In the genomic region with DNA sequence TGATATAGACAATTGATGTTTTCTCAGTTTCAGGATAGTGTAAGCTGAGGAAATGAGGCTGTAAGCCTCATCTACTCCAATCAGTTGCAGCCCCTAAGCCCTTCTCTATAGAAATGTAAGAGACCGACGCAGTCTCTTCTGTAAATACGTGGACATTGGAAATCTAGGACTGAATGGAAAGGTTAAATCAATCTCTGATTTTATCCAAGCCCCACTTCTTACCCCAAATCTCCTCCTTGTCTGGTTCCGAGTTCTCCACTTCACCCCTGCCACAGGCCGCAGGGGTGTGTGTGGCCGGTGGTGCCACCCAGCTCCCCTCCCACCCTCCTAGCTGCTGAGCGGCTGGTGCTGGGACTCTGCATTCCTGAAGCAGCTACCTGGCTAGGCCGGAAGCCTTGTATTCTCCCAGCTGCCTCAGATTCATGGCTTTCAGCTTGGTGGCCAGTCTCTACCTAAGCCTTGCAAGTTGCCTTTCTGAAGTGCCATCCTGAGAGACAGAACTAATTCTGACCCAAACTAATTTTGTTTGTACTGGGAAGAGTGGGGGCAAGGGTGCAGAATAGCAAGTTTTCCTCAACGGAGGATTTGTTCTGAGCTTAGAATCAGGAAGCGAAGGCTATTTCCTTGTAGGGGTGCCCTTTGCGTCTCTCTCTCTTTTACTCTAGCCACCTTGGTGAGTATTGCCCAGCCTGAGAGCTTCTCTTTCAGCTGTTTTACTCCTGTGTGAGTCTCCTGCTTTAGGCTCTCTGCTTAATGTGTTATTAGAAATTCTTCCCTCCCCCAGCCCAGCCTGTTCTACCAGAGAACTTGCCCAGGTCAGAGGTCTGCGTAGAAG, we compare ENCODE assay signal across 8 cellular contexts. TPM values are rescaled to one million over a fixed set of nuclear protein-coding genes. Genes with fewer than 3 reads are reported as not detected.
DNase-seq lines count a peak whose midpoint lies in the region; ATAC-seq and TF ChIP-seq lines count a peak whose summit lies in the region.

No MANE protein-coding gene starts in this region.

- peak overlapping the region; percentile 93 for H3K4me3 ChIP-seq in CD4-positive, CD25-positive, alpha-beta regulatory T cell (ENCODE audit: low read depth, low read length)
- H3K4me3 ChIP-seq in parathyroid adenoma (ENCODE audit: low read depth, low read length) = peak overlapping the region; percentile 66

- peaks cover 18% of the 10 kb centered on the region for H3K27me3 Mint-ChIP-seq in CD4-positive, CD25-positive, alpha-beta regulatory T cell
- no peaks in the 10 kb centered on the region for H3K27me3 Mint-ChIP-seq in H9 (ENCODE audit: low read depth)
- H3K27me3 Mint-ChIP-seq in activated B cell treated with CpG ODN at 0.5 μM for 24 hours = no peaks in the 10 kb centered on the region

- H3K27ac Mint-ChIP-seq in CD4-positive, CD25-positive, alpha-beta regulatory T cell = peak overlapping the region; percentile 85 to 97 (median 87)
- peak overlapping the region in 2 of 3 experiments; percentile 54; a peak in 3 of 7 replicates for H3K27ac Mint-ChIP-seq in H9
- H3K27ac Mint-ChIP-seq in activated B cell treated with CpG ODN at 0.5 μM for 24 hours = no peak overlapping the region

- no peak overlapping the region for H3K14ac ChIP-seq in H9 (ENCODE audit: insufficient read depth, low read length)

- H2AK5ac ChIP-seq in H9 (ENCODE audit: insufficient read length, low read length) = no peak overlapping the region

- H3K23me2 ChIP-seq in H9 (ENCODE audit: insufficient read length, low read depth, low read length, poor library complexity, severe bottlenecking) = peaks cover 3% of the 10 kb centered on the region

- no peak overlapping the region for H2BK15ac ChIP-seq in H9 (ENCODE audit: low read depth, low read length)

- H3K27me3 ChIP-seq in CD4-positive, CD25-positive, alpha-beta regulatory T cell (ENCODE audit: control insufficient read depth, insufficient read depth, low read length) = peaks cover 3% of the 10 kb centered on the region
- H3K27me3 ChIP-seq in H9 (ENCODE audit: insufficient read depth, low read length) = no peaks in the 10 kb centered on the region
- H3K27me3 ChIP-seq in parathyroid adenoma (ENCODE audit: control insufficient read depth, insufficient read depth, low read length) = no peaks in the 10 kb centered on the region

- H3K4me1 Mint-ChIP-seq in CD4-positive, CD25-positive, alpha-beta regulatory T cell = peaks cover 0 to 37% (median 28%) of the 10 kb centered on the region in 4 donors
- H3K4me1 Mint-ChIP-seq in H9 = peaks cover 13 to 18% of the 10 kb centered on the region in 2 experiments
- H3K4me1 Mint-ChIP-seq in activated B cell treated with CpG ODN at 0.5 μM for 24 hours = peaks cover 15% of the 10 kb centered on the region

- no peak overlapping the region for H3T11ph ChIP-seq in H9 (ENCODE audit: low read length)

- intact Hi-C loops in activated B cell treated with CpG ODN at 0.5 μM for 24 hours (cut with micrococcal nuclease) (no loop called here), head of caudate nucleus (cut with DNase I) (no loop called here)

- H4K91ac ChIP-seq in H9 (ENCODE audit: insufficient read length, low read depth, low read length) = no peak overlapping the region

- H3K9ac ChIP-seq in H9 (ENCODE audit: extremely low read depth, insufficient read length, low read length) = peak overlapping the region; percentile 7
- H3K9ac ChIP-seq in parathyroid adenoma = no peak overlapping the region

- POLR2A ChIA-PET in activated B cell treated with CpG ODN at 0.5 μM for 24 hours (lab: Charles Lee) = interaction anchor here (1.6 kb wide), 1 partner anchor 41 kb away, joined by 3 read pairs; no protein-coding TSS in a partner anchor

- no peak overlapping the region for H2BK12ac ChIP-seq in H9 (ENCODE audit: insufficient read length, low read depth, low read length)

- no peak for TF ChIP-seq CTCF in H9 (conservative IDR thresholded peaks at IDR 0.05)
- no peak for TF ChIP-seq CTCF in activated B cell treated with CpG ODN at 0.5 μM for 24 hours (IDR thresholded peaks at IDR 0.05)
- no peak for TF ChIP-seq CTCF in parathyroid adenoma (IDR thresholded peaks at IDR 0.05)

- no peak overlapping the region for H3K18ac ChIP-seq in H9 (ENCODE audit: insufficient read length, low read depth, low read length)

- H3K4me2 ChIP-seq in H9 (ENCODE audit: insufficient read depth, insufficient read length, low read length) (peak overlapping the region; percentile 78), parathyroid adenoma (ENCODE audit: low read length) (peak overlapping the region; percentile 75)

- H3K9me3 Mint-ChIP-seq in CD4-positive, CD25-positive, alpha-beta regulatory T cell = peaks cover 0 to 2% (median 0%) of the 10 kb centered on the region in 7 donors
- H3K9me3 Mint-ChIP-seq in H9 (no peaks in the 10 kb centered on the region), activated B cell treated with CpG ODN at 0.5 μM for 24 hours (no peaks in the 10 kb centered on the region)

- H3K23ac ChIP-seq in H9 (ENCODE audit: insufficient read length, low read depth, low read length) = no peak overlapping the region

- H3K4me1 ChIP-seq in CD4-positive, CD25-positive, alpha-beta regulatory T cell (ENCODE audit: control insufficient read depth, insufficient read depth, low read length, poor library complexity, severe bottlenecking) = peaks cover 12% of the 10 kb centered on the region
- H3K4me1 ChIP-seq in H9 (ENCODE audit: insufficient read depth, low read length) (no peaks in the 10 kb centered on the region), parathyroid adenoma (no peaks in the 10 kb centered on the region)

- H4K20me1 ChIP-seq in H9 (ENCODE audit: control insufficient read depth, insufficient read depth, insufficient read length) = no peaks in the 10 kb centered on the region

- CTCF ChIA-PET in activated B cell treated with CpG ODN at 0.5 μM for 24 hours (lab: Charles Lee) = no interaction called here

- no peak overlapping the region for H4K8ac ChIP-seq in H9 (replicated peaks; ENCODE audit: insufficient read length, low read depth, low read length)

- peaks cover 32% of the 10 kb centered on the region for H3K36me3 Mint-ChIP-seq in CD4-positive, CD25-positive, alpha-beta regulatory T cell
- H3K36me3 Mint-ChIP-seq in H9 (ENCODE audit: insufficient read depth in 1 of 3, low read depth in 3 of 3) (peaks cover 14 to 35% (median 34%) of the 10 kb centered on the region in 3 experiments), activated B cell treated with CpG ODN at 0.5 μM for 24 hours (ENCODE audit: low read depth) (peaks cover 17% of the 10 kb centered on the region)

- no peak overlapping the region for H3K56ac ChIP-seq in H9 (ENCODE audit: insufficient read length, low read depth, low read length)

- H3K79me2 ChIP-seq in H9 (ENCODE audit: insufficient read depth, low read length) = no peaks in the 10 kb centered on the region
- H3K79me2 ChIP-seq in parathyroid adenoma = no peaks in the 10 kb centered on the region

- H4K5ac ChIP-seq in H9 (ENCODE audit: insufficient read length, low read depth, low read length) = no peak overlapping the region

- peak overlapping the region; percentile 35 for H3K27ac ChIP-seq in CD4-positive, CD25-positive, alpha-beta regulatory T cell (ENCODE audit: insufficient read depth, low read length, poor library complexity, severe bottlenecking)
- H3K27ac ChIP-seq in H9 (ENCODE audit: insufficient read length, low read depth, low read length) = no peak overlapping the region
- H3K27ac ChIP-seq in parathyroid adenoma = no peak overlapping the region

- no peak overlapping the region for H2BK5ac ChIP-seq in H9 (ENCODE audit: insufficient read length, low read length)

- H2AFZ ChIP-seq in H9 (ENCODE audit: low read length) = no peak overlapping the region
- H2AFZ ChIP-seq in parathyroid adenoma = peak overlapping the region; percentile 78

- peak in 1 of 3 donors; percentile 22 for DNase-seq in CD4-positive, CD25-positive, alpha-beta regulatory T cell
- DNase-seq in H9 (peak; percentile 73), activated B cell treated with CpG ODN at 0.5 μM for 24 hours (no peak), head of caudate nucleus (peak in 28 of 42 donors; percentile 4 to 54 (median 19)), NCI-H526 (lab: John Stamatoyannopoulos, UW) (no peak), dedifferentiated amniotic fluid mesenchymal stem cell (ENCODE audit: extremely low spot score) (no peak), RKO (ENCODE audit: low spot score) (no peak)

- H3K9me3 ChIP-seq in CD4-positive, CD25-positive, alpha-beta regulatory T cell (ENCODE audit: control insufficient read depth in 2 of 2, low read length in 2 of 2) = no peaks in the 10 kb centered on the region
- H3K9me3 ChIP-seq in H9 (ENCODE audit: control insufficient read depth, low read depth, low read length) (no peaks in the 10 kb centered on the region), parathyroid adenoma (ENCODE audit: control insufficient read depth, low read length) (no peaks in the 10 kb centered on the region)

- peaks cover 30% of the 10 kb centered on the region for H3K36me3 ChIP-seq in CD4-positive, CD25-positive, alpha-beta regulatory T cell (ENCODE audit: control insufficient read depth, insufficient read depth, low read length)
- H3K36me3 ChIP-seq in parathyroid adenoma (ENCODE audit: control insufficient read depth, insufficient read depth, low read length) = no peaks in the 10 kb centered on the region

- no peak overlapping the region for H2BK20ac ChIP-seq in H9 (ENCODE audit: low read depth, low read length, poor library complexity, severe bottlenecking)

- no peaks in the 10 kb centered on the region for H3K79me1 ChIP-seq in H9 (ENCODE audit: insufficient read depth, low read depth, low read length, poor library complexity, severe bottlenecking)

- no CpG with 5 or more reads among the region's 12 CpGs for WGBS in H9 (ENCODE audit: extremely low coverage, insufficient read length, low lambda C conversion rate)

- H3K4me3 Mint-ChIP-seq in CD4-positive, CD25-positive, alpha-beta regulatory T cell = peak overlapping the region; percentile 92 to 94 (median 92)
- H3K4me3 Mint-ChIP-seq in H9 (peak overlapping the region; percentile 75 to 89), activated B cell treated with CpG ODN at 0.5 μM for 24 hours (peak overlapping the region; percentile 81)

- H2BK120ac ChIP-seq in H9 (ENCODE audit: low read depth, low read length, poor library complexity, severe bottlenecking) = no peak overlapping the region

- peak in 1 of 2 donors; percentile 21 for ATAC-seq in CD4-positive, CD25-positive, alpha-beta regulatory T cell (ENCODE audit: low read depth in 2 of 2)
- ATAC-seq in activated B cell treated with CpG ODN at 0.5 μM for 24 hours (ENCODE audit: low read depth) = no peak

- H3K4ac ChIP-seq in H9 (ENCODE audit: low read depth, low read length) = no peak overlapping the region

RNA-seq across cellular contexts. Expression of a gene that starts 0.7 kb away (rescaled TPM):
- total RNA-seq in CD4-positive, CD25-positive, alpha-beta regulatory T cell = 6.9 TPM
- polyA plus RNA-seq in CD4-positive, CD25-positive, alpha-beta regulatory T cell = 10 to 100 TPM; 16.6 to 24.5 (median 19.0) TPM
- total RNA-seq in H9 (2021) (15.6 and 16.5 TPM in 2 replicates), activated B cell treated with CpG ODN at 0.5 μM for 24 hours (1.5 and 2.1 TPM in 2 replicates)

Comparison
In these comparisons a context has a peak if more than half of its experiments do, and no peak if none do; other contexts are left out.
1. DNase-seq: peak in H9 (single experiment) and head of caudate nucleus (28 of 42); none in activated B cell treated with CpG ODN at 0.5 μM for 24 hours (single experiment), NCI-H526 (0 of 2), dedifferentiated amniotic fluid mesenchymal stem cell (single experiment) and RKO (single experiment).
2. Peak in every context shown above with its lines, with median percentiles within 50 percentile points of each other: H3K4me3 Mint-ChIP-seq.